Comparison of ENCODE assay signal across 16 cellular contexts in the genomic region with DNA sequence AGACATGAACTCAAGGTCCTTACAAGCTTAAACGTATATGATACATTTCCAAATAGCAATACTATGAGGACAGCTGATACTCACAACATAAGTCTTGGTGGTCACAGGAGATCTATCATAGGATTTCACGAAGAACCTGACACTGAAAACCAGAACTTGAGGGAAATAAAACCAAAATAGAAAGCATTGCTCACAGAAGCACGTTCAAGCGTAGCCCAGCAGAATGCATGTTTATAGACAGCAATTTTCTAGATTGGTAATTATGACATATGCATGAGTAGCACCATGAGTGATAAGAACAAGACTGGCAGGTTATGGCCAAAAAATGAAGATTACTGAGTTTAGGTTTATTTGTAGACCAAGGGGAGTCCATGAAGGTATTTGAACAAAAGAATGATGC.
DNase-seq lines count a peak whose midpoint lies in the region; ATAC-seq, FAIRE-seq and TF ChIP-seq lines count a peak whose summit lies in the region.
"Had no signal": no experiment of that assay in that cellular context is flagged by ENCODE, and none has a peak within 500 bp of the region (broad histone marks: within the 10 kb centered on the region; RNA-seq: fewer than 3 reads in every experiment).

No MANE protein-coding gene starts in this region.

- peak; percentile 65 for FAIRE-seq in GM19239 (lab: Jason Lieb, UNC)

- H3K27me3 ChIP-seq in left ventricle myocardium inferior (ENCODE audit: low read depth), result no peaks in the 10 kb centered on the region
- H3K27me3 ChIP-seq: ovary, Peyer's patch had no signal

- peaks cover 36% of the 10 kb centered on the region for H3K4me1 ChIP-seq in left ventricle myocardium inferior

- peaks cover 5 to 16% of the 10 kb centered on the region in 2 donors for H3K36me3 Mint-ChIP-seq in activated naive CD4-positive, alpha-beta T cell treated with anti-CD3 and anti-CD28 coated beads, Interleukin-2, amount 50 U/mL, for 72 hours

- TF ChIP-seq CTCF in left ventricle myocardium inferior (IDR thresholded peaks at IDR 0.05; ENCODE audit: borderline replicate concordance), result no peak

- H3K27ac Mint-ChIP-seq in activated naive CD4-positive, alpha-beta T cell treated with anti-CD3 and anti-CD28 coated beads, Interleukin-2, amount 50 U/mL, for 72 hours, result peak overlapping the region; percentile 79 to 98

- peak overlapping the region; percentile 88 for H3K27ac ChIP-seq in left ventricle myocardium inferior (replicated peaks)
- H3K27ac ChIP-seq: ovary, thoracic aorta had no signal

- H3K4me3 ChIP-seq in left ventricle myocardium inferior, result no peak overlapping the region
- H3K4me3 ChIP-seq: ovary, Peyer's patch, skin epidermis, thoracic aorta had no signal

- no peaks in the 10 kb centered on the region for H3K9me3 ChIP-seq in left ventricle myocardium inferior (replicated peaks)
- H3K9me3 ChIP-seq: ovary, Peyer's patch, thoracic aorta had no signal

- intact Hi-C loops in left ventricle myocardium inferior (cut with micrococcal nuclease), result no loop called here
- intact Hi-C loops in left ventricle myocardium superior (cut with micrococcal nuclease), result no loop called here

- peaks cover 4 to 5% of the 10 kb centered on the region in 2 donors for H3K9me3 Mint-ChIP-seq in activated naive CD4-positive, alpha-beta T cell treated with anti-CD3 and anti-CD28 coated beads, Interleukin-2, amount 50 U/mL, for 72 hours

- DNase-seq in left ventricle myocardium inferior (no peak), left ventricle myocardium superior (no peak), GM19239 (ENCODE audit: insufficient read length, low spot score) (no peak), Kasumi-1 (lab: John Stamatoyannopoulos, UW) (no peak), NCI-H1436 (lab: John Stamatoyannopoulos, UW) (no peak), CD1c-positive myeloid dendritic cell (ENCODE audit: extremely low spot score) (no peak)
- no peak for DNase-seq in activated naive CD4-positive, alpha-beta T cell treated with anti-CD3 and anti-CD28 coated beads, Interleukin-2, amount 50 U/mL, for 72 hours (ENCODE audit: low spot score in 2 of 2)
- no peak for DNase-seq in stimulated activated naive CD8-positive, alpha-beta T cell treated with anti-CD3 and anti-CD28 coated beads, Interleukin-15, Interleukin-2, amounts not matched to agents 100 U/mL and 50 U/mL, for 24 hours
- DNase-seq: AML-193; central memory CD4-positive, alpha-beta T cell; NCI-H187 treated with DMSO at 0.1 percent for 48 hours; NCI-H524 treated with DMSO at 0.1 percent for 48 hours; ovary; Peyer's patch had no signal

- H3K36me3 ChIP-seq in left ventricle myocardium inferior, result no peaks in the 10 kb centered on the region
- H3K36me3 ChIP-seq: ovary, Peyer's patch, thoracic aorta had no signal

- ATAC-seq in left ventricle myocardium superior, result no peak
- ATAC-seq in activated naive CD4-positive, alpha-beta T cell treated with anti-CD3 and anti-CD28 coated beads, Interleukin-2, amount 50 U/mL, for 72 hours, result peak; percentile 52 to 64
- peak; percentile 53 for ATAC-seq in stimulated activated naive CD8-positive, alpha-beta T cell treated with anti-CD3 and anti-CD28 coated beads, Interleukin-15, Interleukin-2, amounts not matched to agents 100 U/mL and 50 U/mL, for 24 hours
